Comparison of ENCODE assay signal across 1 cellular context in the genomic region with DNA sequence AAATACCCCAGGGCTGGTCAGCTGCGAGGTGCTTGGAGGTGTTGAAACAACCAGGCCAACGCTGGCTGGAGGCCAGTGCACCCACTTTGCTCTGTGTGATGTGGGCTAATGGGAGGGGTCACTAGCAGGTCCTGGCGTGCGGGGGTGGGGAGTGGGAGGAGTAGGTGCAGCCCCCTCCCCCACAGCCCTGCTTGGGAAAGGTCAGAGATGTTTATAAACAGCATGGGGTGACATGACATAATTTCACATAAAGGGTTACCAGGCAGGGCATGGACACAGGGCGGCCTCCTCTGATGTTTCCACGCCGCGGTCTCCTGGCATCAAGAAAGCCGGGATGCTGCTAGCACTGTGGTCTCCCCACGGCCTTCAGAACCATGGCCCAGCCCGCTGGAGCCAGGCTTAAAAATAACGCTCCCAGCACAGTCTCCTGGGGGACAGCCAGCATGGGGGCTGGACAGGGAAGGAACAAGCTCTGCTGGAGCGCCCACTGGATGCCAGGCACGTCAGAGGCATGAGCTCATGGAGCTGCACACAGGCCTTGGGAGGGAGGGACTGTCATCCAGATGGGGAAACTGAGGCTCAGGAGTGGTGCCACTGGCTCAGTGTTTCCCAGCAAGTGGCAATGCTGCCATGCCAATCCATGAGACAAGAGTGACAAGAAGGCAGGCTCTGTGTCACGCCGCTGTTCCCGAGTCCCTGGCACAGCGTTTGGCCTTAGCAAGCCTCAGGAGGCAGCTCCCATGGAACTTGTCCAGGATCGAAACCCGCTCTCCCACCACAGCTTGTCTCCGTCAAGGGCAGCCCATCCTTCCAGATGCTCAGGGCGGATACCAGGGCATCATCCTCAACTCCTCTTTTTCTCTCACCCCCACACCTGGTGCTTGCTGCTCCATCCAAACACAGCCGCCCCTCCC.
TF ChIP-seq lines count a peak whose summit lies in the region.

No MANE protein-coding gene starts in this region.

TF ChIP-seq in IMR-90, 13 proteins besides CTCF, POLR2A, EP300 and RAD21 (continued from another document):
- TF ChIP-seq, protein P1, sequence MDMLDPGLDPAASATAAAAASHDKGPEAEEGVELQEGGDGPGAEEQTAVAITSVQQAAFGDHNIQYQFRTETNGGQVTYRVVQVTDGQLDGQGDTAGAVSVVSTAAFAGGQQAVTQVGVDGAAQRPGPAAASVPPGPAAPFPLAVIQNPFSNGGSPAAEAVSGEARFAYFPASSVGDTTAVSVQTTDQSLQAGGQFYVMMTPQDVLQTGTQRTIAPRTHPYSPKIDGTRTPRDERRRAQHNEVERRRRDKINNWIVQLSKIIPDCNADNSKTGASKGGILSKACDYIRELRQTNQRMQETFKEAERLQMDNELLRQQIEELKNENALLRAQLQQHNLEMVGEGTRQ (IDR thresholded peaks at IDR 0.05; ENCODE audit: low read depth, low read length): no peak
- no peak for TF ChIP-seq NFE2L2 (IDR thresholded peaks at IDR 0.05; ENCODE audit: low read depth, low read length)
- no peak for TF ChIP-seq MAFK (IDR thresholded peaks at IDR 0.05; ENCODE audit: low read depth, low read length)
- no peak for TF ChIP-seq FOS (IDR thresholded peaks at IDR 0.05; ENCODE audit: low read depth, low read length)
- no peak for TF ChIP-seq CHD1 (IDR thresholded peaks at IDR 0.05; ENCODE audit: low read depth, low read length)
- TF ChIP-seq MAZ (IDR thresholded peaks at IDR 0.05; ENCODE audit: borderline replicate concordance, low read depth, low read length): no peak
- no peak for TF ChIP-seq CEBPB (IDR thresholded peaks at IDR 0.05; ENCODE audit: low read depth, low read length)
- no peak for TF ChIP-seq MXI1 (IDR thresholded peaks at IDR 0.05; ENCODE audit: borderline replicate concordance, low read depth, low read length)
- no peak for TF ChIP-seq BHLHE40 (IDR thresholded peaks at IDR 0.05; ENCODE audit: low read depth, low read length)
- no peak for TF ChIP-seq RCOR1 (IDR thresholded peaks at IDR 0.05; ENCODE audit: insufficient replicate concordance, low read length)
- TF ChIP-seq SMC3 (IDR thresholded peaks at IDR 0.05; ENCODE audit: low read depth, low read length): no peak
